In genomic region chr10:107971411-107971810, GRCh38 we compare ENCODE assay signal across 25 cellular contexts.
A peak's percentile ranks its signal among the peaks of the same experiment; 100 is the strongest.
DNase-seq lines count a peak whose midpoint lies in the region; ATAC-seq and TF ChIP-seq lines count a peak whose summit lies in the region.
"Had no signal": no experiment of that assay in that cellular context is flagged by ENCODE, and none has a peak within 500 bp of the region (broad histone marks: within the 10 kb centered on the region; RNA-seq: fewer than 3 reads in every experiment).

No MANE protein-coding gene starts in this region.

- peak; percentile 28 for DNase-seq in AG09309 (ENCODE audit: low read depth)
- peak; percentile 68 for DNase-seq in HT1080 (ENCODE audit: low read depth)
- peak; percentile 39 to 42 for DNase-seq in cardiac fibroblast (ENCODE audit: low read depth in 2 of 2)
- DNase-seq in foreskin keratinocyte = peak; percentile 20 to 71
- no peak for DNase-seq in NCI-H2107 (lab: John Stamatoyannopoulos, UW)
- DNase-seq in NAMALWA (ENCODE audit: low spot score) = no peak
- no peak for DNase-seq in NCI-H2081 (lab: John Stamatoyannopoulos, UW)
- no peak for DNase-seq in mucosa of gallbladder (ENCODE audit: low spot score)
- DNase-seq: activated CD4-positive, alpha-beta T cell treated with anti-CD3 and anti-CD28 coated beads, Interleukin-2, amount 10 ng/mL, durations not matched to agents 24 days and 14 days; activated naive CD8-positive, alpha-beta T cell treated with anti-CD3 and anti-CD28 coated beads for 36 hours; AML-193; brain microvascular endothelial cell; DMS79 treated with DMSO at 0.1 percent for 48 hours; H9; mucosa of descending colon; NCI-H1436; NCI-H748 treated with DMSO at 0.1 percent for 48 hours; small intestine; stimulated activated CD4-positive, alpha-beta T cell treated with anti-CD3 and anti-CD28 coated beads, Interleukin-2, amount 100 ng/mL, for 48 hours; stimulated activated naive CD8-positive, alpha-beta T cell treated with anti-CD3 and anti-CD28 coated beads, Interleukin-15, Interleukin-2, amounts not matched to agents 100 U/mL and 50 U/mL, for 24 hours; T-helper 17 cell had no signal

- H3K4me3 ChIP-seq in AG09309 (ENCODE audit: control insufficient read depth, low read depth, low read length) (no peak overlapping the region), cardiac fibroblast (replicated peaks in 1 of 2; ENCODE audit: low read depth in 2 of 2, low read length in 2 of 2) (no peak overlapping the region)
- H3K4me3 ChIP-seq: mucosa of descending colon, neural progenitor cell, prostate gland, SJSA1, tibial nerve had no signal

- H3K27me3 ChIP-seq in foreskin keratinocyte = no peaks in the 10 kb centered on the region
- H3K27me3 ChIP-seq: brain microvascular endothelial cell, neural progenitor cell, SJSA1, tibial nerve had no signal

- peak overlapping the region; percentile 64 for H3K27ac ChIP-seq in foreskin keratinocyte
- H3K27ac ChIP-seq: brain microvascular endothelial cell, neural progenitor cell, prostate gland, SJSA1, tibial nerve had no signal

- H3K4me1 ChIP-seq in foreskin keratinocyte = peaks cover 5% of the 10 kb centered on the region
- H3K4me1 ChIP-seq: neural progenitor cell, prostate gland, SJSA1, tibial nerve had no signal

- peak; percentile 23 for ATAC-seq in foreskin keratinocyte
- ATAC-seq: stimulated activated naive CD8-positive, alpha-beta T cell treated with anti-CD3 and anti-CD28 coated beads, Interleukin-15, Interleukin-2, amounts not matched to agents 100 U/mL and 50 U/mL, for 24 hours; T-helper 17 cell had no signal

- TF ChIP-seq CTCF in AG09309 (IDR thresholded peaks at IDR 0.05; ENCODE audit: control insufficient read depth, insufficient read depth, low read depth, low read length, missing control alignments) (no peak), cardiac fibroblast (IDR thresholded peaks at IDR 0.05; ENCODE audit: low read depth, low read length) (no peak), foreskin keratinocyte (conservative IDR thresholded peaks at IDR 0.05) (no peak)

Comparison
In these comparisons a context has a peak if more than half of its experiments do, and no peak if none do; other contexts are left out.
1. DNase-seq: peak in AG09309 (single experiment), HT1080 (single experiment), cardiac fibroblast (2 of 2) and foreskin keratinocyte (2 of 2); none in NCI-H2107 (single experiment), NAMALWA (single experiment), NCI-H2081 (0 of 2) and mucosa of gallbladder (single experiment).